ENCODE assay signal across 7 cellular contexts in the genomic region with DNA sequence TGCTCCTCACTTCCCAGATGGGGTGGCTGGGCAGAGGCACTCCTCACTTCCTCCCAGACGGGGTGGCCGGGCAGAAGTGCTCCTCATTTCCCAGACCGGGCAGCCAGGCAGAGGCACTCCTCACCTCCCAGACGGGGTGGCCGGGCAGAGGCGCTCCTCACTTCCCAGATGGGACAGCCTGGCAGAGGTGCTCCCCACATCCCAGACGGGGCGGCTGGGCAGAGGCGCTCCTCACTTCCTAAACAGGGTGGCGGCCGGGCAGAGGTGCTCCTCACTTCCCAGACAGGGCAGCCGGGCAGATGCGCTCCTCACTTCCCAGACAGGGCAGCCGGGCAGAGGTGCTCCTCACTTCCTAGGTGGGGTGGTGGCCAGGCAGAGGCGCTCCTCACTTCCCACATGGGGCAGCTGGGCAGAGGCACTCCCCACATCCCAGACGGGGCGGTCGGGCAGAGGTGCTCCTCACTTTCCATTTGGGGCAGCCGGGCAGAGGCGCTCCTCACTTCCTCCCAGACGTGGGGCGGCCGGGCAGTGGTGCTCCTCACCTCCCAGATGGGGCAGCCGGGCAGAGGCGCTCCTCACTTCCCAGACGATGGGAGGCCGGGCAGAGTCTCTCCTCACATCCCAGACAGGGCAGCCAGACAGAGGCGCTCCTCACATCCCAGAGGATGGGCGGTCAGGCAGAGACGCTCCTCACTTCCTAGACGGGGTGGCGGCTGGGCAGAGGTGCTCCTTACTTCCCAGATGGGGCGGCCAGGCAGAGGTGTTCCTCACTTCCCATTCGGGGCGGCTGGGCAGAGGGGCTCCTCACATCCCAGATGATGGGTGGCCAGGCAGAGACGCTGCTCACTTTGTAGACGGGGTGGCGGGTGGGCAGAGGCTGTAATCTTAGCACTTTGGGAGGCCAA.
A peak's percentile ranks its signal among the peaks of the same experiment; 100 is the strongest.
DNase-seq lines count a peak whose midpoint lies in the region; ATAC-seq and TF ChIP-seq lines count a peak whose summit lies in the region.
"Not testable (repeated sequence)": the region's sequence is repeated elsewhere in the genome, so short reads cannot be mapped to it uniquely, and the experiment has no call there.

No MANE protein-coding gene starts in this region.

- H3K27ac Mint-ChIP-seq in chondrocyte (ENCODE audit: unreplicated experiment): not testable (repeated sequence)

- WGBS in sigmoid colon, 2 donors: 95 to 97% methylated on average over 38 of the region's 38 CpGs
- 94 to 96% methylated on average over 38 of the region's 38 CpGs for WGBS in aorta, 2 donors

- not testable (repeated sequence) for H3K27ac ChIP-seq in DND-41 (ENCODE audit: low read length); lower lobe of right lung; sigmoid colon; aorta (ENCODE audit: low read depth in 1 of 2, low read length in 2 of 2)

- peaks cover 25% of the 10 kb centered on the region for H3K9me3 Mint-ChIP-seq in chondrocyte (ENCODE audit: low read depth)

- H3K79me2 ChIP-seq in DND-41 (ENCODE audit: insufficient read depth, low read length): not testable (repeated sequence)

- DNase-seq in DND-41: peak; percentile 7
- peak; percentile 91 for DNase-seq in chondrocyte (ENCODE audit: low spot score)
- peak; percentile 18 for DNase-seq in left cardiac atrium
- DNase-seq in islet precursor cell: peak; percentile 31
- DNase-seq in lower lobe of right lung: peak; percentile 41
- DNase-seq in sigmoid colon: peak; percentile 52
- DNase-seq in aorta: peak; percentile 37 to 68

- ATAC-seq in DND-41 (ENCODE audit: insufficient read depth, low read depth); left cardiac atrium; lower lobe of right lung; aorta (ENCODE audit: low FRiP score): not testable (repeated sequence)

- H3K4me1 Mint-ChIP-seq in chondrocyte (ENCODE audit: low read depth): not testable (repeated sequence)

- not testable (repeated sequence) for H3K9ac ChIP-seq in DND-41 (ENCODE audit: low read depth, low read length)

- H4K20me1 ChIP-seq in DND-41 (ENCODE audit: insufficient read depth, low read length): not testable (repeated sequence)

- intact Hi-C loops in left cardiac atrium (cut with DNase I); lower lobe of right lung (cut with DNase I); sigmoid colon (cut with DNase I); aorta (cut with DNase I): not testable (repeated sequence)

- not testable (repeated sequence) for TF ChIP-seq CTCF in DND-41 (IDR thresholded peaks at IDR 0.05; ENCODE audit: borderline replicate concordance, extremely low read depth, low read length, poor library complexity, severe bottlenecking); chondrocyte (IDR thresholded peaks at IDR 0.05); lower lobe of right lung (IDR thresholded peaks at IDR 0.05); sigmoid colon (IDR thresholded peaks at IDR 0.05)

- H2AFZ ChIP-seq in DND-41 (ENCODE audit: low read depth, low read length): not testable (repeated sequence)

- TF ChIP-seq POLR2A in sigmoid colon (IDR thresholded peaks at IDR 0.05): not testable (repeated sequence)

- H3K36me3 Mint-ChIP-seq in chondrocyte (ENCODE audit: low read depth): not testable (repeated sequence)

- not testable (repeated sequence) for H3K4me3 ChIP-seq in DND-41 (ENCODE audit: low read depth in 1 of 2, low read length in 2 of 2); lower lobe of right lung; sigmoid colon; aorta (ENCODE audit: low read length in 2 of 2)

- H3K36me3 ChIP-seq in DND-41 (ENCODE audit: insufficient read depth, low read length): peaks cover 30% of the 10 kb centered on the region
- not testable (repeated sequence) for H3K36me3 ChIP-seq in lower lobe of right lung; sigmoid colon; aorta (ENCODE audit: control insufficient read depth in 1 of 2, insufficient read depth in 2 of 2, low read length in 1 of 2)

- H3K4me3 Mint-ChIP-seq in chondrocyte (ENCODE audit: unreplicated experiment): not testable (repeated sequence)

- H3K9me3 ChIP-seq in DND-41 (ENCODE audit: insufficient read depth, low read length, severe bottlenecking): peaks cover 19% of the 10 kb centered on the region
- not testable (repeated sequence) for H3K9me3 ChIP-seq in lower lobe of right lung; sigmoid colon; aorta (ENCODE audit: control insufficient read depth, low read length)

- H3K27me3 Mint-ChIP-seq in chondrocyte (ENCODE audit: low read depth): not testable (repeated sequence)

- H3K4me2 ChIP-seq in DND-41 (ENCODE audit: insufficient read depth, low read length): not testable (repeated sequence)

- H3K4me1 ChIP-seq in DND-41 (ENCODE audit: insufficient read depth, low read length); lower lobe of right lung; sigmoid colon; aorta (ENCODE audit: control insufficient read depth in 1 of 2, insufficient read depth in 2 of 2, low read length in 2 of 2): not testable (repeated sequence)

- TF ChIP-seq EP300 in sigmoid colon (IDR thresholded peaks at IDR 0.05): not testable (repeated sequence)

- not testable (repeated sequence) for H3K27me3 ChIP-seq in DND-41 (ENCODE audit: insufficient read depth, low read length, poor library complexity); lower lobe of right lung (ENCODE audit: low read depth); sigmoid colon; aorta (ENCODE audit: control insufficient read depth in 1 of 2, insufficient read depth in 2 of 2, low read length in 1 of 2)

Comparison
In these comparisons a context has a peak if more than half of its experiments do, and no peak if none do; other contexts are left out.
1. DNase-seq: peak in every context shown above with its lines; median percentile 91 in chondrocyte; 52 in aorta; 52 in sigmoid colon; 41 in lower lobe of right lung; 31 in islet precursor cell; 18 in left cardiac atrium; 7 in DND-41.